Comparison of ENCODE assay signal across 15 cellular contexts in the genomic region with DNA sequence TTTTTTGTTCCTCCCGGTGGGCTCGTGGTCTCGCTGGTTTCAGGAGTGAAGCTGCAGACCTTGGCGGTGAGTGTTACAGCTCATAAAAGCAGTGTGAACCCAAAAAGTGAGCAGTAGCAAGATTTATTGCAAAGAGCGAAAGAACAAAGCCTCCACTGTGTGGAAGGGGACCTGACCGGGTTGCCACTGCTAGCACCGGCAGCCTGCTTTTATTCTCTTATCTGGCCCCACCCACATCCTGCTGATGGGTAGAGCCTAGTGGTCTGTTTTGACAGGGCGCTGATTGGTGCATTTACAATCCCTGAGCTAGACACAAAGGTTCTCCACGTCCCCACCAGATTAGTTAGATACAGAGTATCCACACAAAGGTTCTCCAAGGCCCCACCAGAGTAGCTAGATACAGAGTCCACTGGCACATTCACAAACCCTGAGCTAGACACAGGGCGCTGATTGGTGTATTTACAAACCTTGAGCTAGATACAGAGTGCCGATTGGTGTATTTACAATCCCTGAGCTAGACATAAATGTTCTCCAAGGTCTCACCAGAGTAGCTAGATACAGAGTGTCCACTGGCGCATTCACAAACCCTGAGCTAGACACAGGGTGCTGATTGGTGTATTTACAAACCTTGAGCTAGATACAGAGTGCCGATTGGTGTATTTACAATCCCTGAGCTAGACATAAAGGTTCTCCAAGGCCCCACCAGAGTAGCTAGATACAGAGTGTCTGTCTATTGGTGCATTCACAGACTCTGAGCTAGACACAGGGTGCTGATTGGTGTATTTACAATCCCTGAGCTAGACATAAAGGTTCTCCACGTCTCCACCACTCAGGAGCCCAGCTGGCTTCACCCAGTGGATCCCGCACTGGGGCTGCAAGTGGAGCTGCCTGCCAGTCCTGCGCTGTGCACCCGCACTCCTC. TPM values are rescaled to one million over a fixed set of nuclear protein-coding genes. Genes with fewer than 3 reads are reported as not detected.
DNase-seq lines count a peak whose midpoint lies in the region; ATAC-seq and TF ChIP-seq lines count a peak whose summit lies in the region.
"Not testable (repeated sequence)": the region's sequence is repeated elsewhere in the genome, so short reads cannot be mapped to it uniquely, and the experiment has no call there.
"Had no signal": no experiment of that assay in that cellular context is flagged by ENCODE, and none has a peak within 500 bp of the region (broad histone marks: within the 10 kb centered on the region; RNA-seq: fewer than 3 reads in every experiment).

No MANE protein-coding gene starts in this region.

- POLR2A ChIA-PET in CD4-positive, alpha-beta memory T cell (lab: Charles Lee; ENCODE audit: partially characterized antibody) = interaction anchor here (1.5 kb wide), 1 partner anchor 16 kb away, joined by 8 read pairs; no protein-coding TSS in a partner anchor
- POLR2A ChIA-PET in HEK293 (lab: Yijun Ruan, JAX) = interaction anchor here (0.5 to 5.6 kb wide), 3 partner anchors 18 to 52 kb away, joined by 3 to 44 read pairs (median 7); partner anchors contain the start of gene HES4
- POLR2A ChIA-PET in WTC11 (lab: Charles Lee) = not testable (repeated sequence)

- H3K27me3 ChIP-seq in CD4-positive, alpha-beta memory T cell (ENCODE audit: insufficient read depth, low read length); neuronal stem cell (ENCODE audit: control insufficient read depth in 3 of 3, insufficient read depth in 3 of 3, low read depth in 1 of 3, low read length in 3 of 3): not testable (repeated sequence)

- not testable (repeated sequence) for H4K91ac ChIP-seq in neuronal stem cell (ENCODE audit: low read depth, low read length, poor library complexity)

- not testable (repeated sequence) for H2BK120ac ChIP-seq in neuronal stem cell (ENCODE audit: low read depth, low read length)

- not testable (repeated sequence) for H2AK5ac ChIP-seq in neuronal stem cell (ENCODE audit: low read depth, low read length)

- H3K36me3 ChIP-seq in CD4-positive, alpha-beta memory T cell (ENCODE audit: insufficient read depth, low read length); HEK293 (ENCODE audit: control insufficient read depth in 2 of 2, insufficient read depth in 1 of 2, low read length in 2 of 2); neuronal stem cell (replicated peaks in 1 of 2; ENCODE audit: control insufficient read depth in 2 of 2, insufficient read depth in 2 of 2, low read length in 2 of 2): not testable (repeated sequence)

- not testable (repeated sequence) for H3K36me3 Mint-ChIP-seq in CD4-positive, alpha-beta memory T cell; WTC11; activated naive CD4-positive, alpha-beta T cell treated with anti-CD3 and anti-CD28 coated beads, Interleukin-2, amount 50 U/mL, for 24 hours; memory B cell

- not testable (repeated sequence) for TF ChIP-seq CTCF in HEK293 (tag by site-specific recombination; IDR thresholded peaks at IDR 0.05); WTC11 (IDR thresholded peaks at IDR 0.05)

- H3K23ac ChIP-seq in neuronal stem cell (ENCODE audit: low read depth, low read length, poor library complexity) = not testable (repeated sequence)

- not testable (repeated sequence) for H4K8ac ChIP-seq in neuronal stem cell (ENCODE audit: low read depth, low read length)

- not testable (repeated sequence) for H3K27me3 Mint-ChIP-seq in CD4-positive, alpha-beta memory T cell; activated naive CD4-positive, alpha-beta T cell treated with anti-CD3 and anti-CD28 coated beads, Interleukin-2, amount 50 U/mL, for 24 hours; memory B cell
- H3K27me3 Mint-ChIP-seq in WTC11 (ENCODE audit: low read depth) = peaks cover 25% of the 10 kb centered on the region

- not testable (repeated sequence) for H3K14ac ChIP-seq in neuronal stem cell (ENCODE audit: low read length)

- peaks cover 24% of the 10 kb centered on the region for H3K4me1 ChIP-seq in CD4-positive, alpha-beta memory T cell (ENCODE audit: insufficient read depth, low read length)
- H3K4me1 ChIP-seq in HEK293 (ENCODE audit: control insufficient read depth, insufficient read depth, low read length) = not testable (repeated sequence)
- H3K4me1 ChIP-seq in neuronal stem cell (ENCODE audit: control insufficient read depth in 2 of 2, insufficient read depth in 1 of 2, low read depth in 1 of 2, low read length in 2 of 2) = peaks cover 23 to 25% of the 10 kb centered on the region in 2 donors

- H3K27ac Mint-ChIP-seq in CD4-positive, alpha-beta memory T cell = peak overlapping the region in 3 of 7 donors; percentile 61 to 79 (median 72)
- peak overlapping the region; percentile 64 for H3K27ac Mint-ChIP-seq in WTC11
- not testable (repeated sequence) for H3K27ac Mint-ChIP-seq in activated naive CD4-positive, alpha-beta T cell treated with anti-CD3 and anti-CD28 coated beads, Interleukin-2, amount 50 U/mL, for 24 hours; memory B cell

- CTCF ChIA-PET in CD4-positive, alpha-beta memory T cell (lab: Charles Lee; ENCODE audit: partially characterized antibody) = interaction anchor here (0.9 to 3.9 kb wide), 4 partner anchors 15 to 46 kb away, joined by 3 to 15 read pairs (median 11); no protein-coding TSS in a partner anchor
- CTCF ChIA-PET in HEK293 (lab: Yijun Ruan, JAX) (interaction anchor here (0.7 to 3.2 kb wide), 5 partner anchors 9 to 58 kb away, joined by 3 to 31 read pairs (median 5); no protein-coding TSS in a partner anchor), WTC11 (lab: Charles Lee) (interaction anchor here (0.9 to 5.8 kb wide), 6 partner anchors 15 to 46 kb away, joined by 3 to 47 read pairs (median 6); no protein-coding TSS in a partner anchor)

- H2AFZ ChIP-seq in neuronal stem cell (ENCODE audit: low read length) = not testable (repeated sequence)

- H2BK12ac ChIP-seq in neuronal stem cell (ENCODE audit: low read length) = peak overlapping the region; percentile 58

- ATAC-seq in WTC11; memory B cell (ENCODE audit: low read depth): not testable (repeated sequence)

- peaks cover 21% of the 10 kb centered on the region for H3K79me1 ChIP-seq in neuronal stem cell (ENCODE audit: low read depth, low read length)

- not testable (repeated sequence) for H3K4me3 ChIP-seq in CD4-positive, alpha-beta memory T cell (ENCODE audit: low read length in 2 of 2); HEK293 (ENCODE audit: low read depth, low read length); neuronal stem cell (ENCODE audit: low read length in 2 of 2)

- not testable (repeated sequence) for H3K4me2 ChIP-seq in neuronal stem cell (ENCODE audit: insufficient read depth, low read length, poor library complexity, severe bottlenecking)

- H3K4me3 Mint-ChIP-seq in CD4-positive, alpha-beta memory T cell = peak overlapping the region in 7 of 8 donors; percentile 9 to 50 (median 31)
- not testable (repeated sequence) for H3K4me3 Mint-ChIP-seq in WTC11
- H3K4me3 Mint-ChIP-seq in activated naive CD4-positive, alpha-beta T cell treated with anti-CD3 and anti-CD28 coated beads, Interleukin-2, amount 50 U/mL, for 24 hours = peak overlapping the region; percentile 41
- peak overlapping the region; percentile 24 for H3K4me3 Mint-ChIP-seq in memory B cell

- WGBS in neuronal stem cell (ENCODE audit: extremely low coverage in 2 of 2, insufficient read length in 2 of 2, insufficient replicate concordance in 1 of 2), 2 donors = no CpG with 5 or more reads among the region's 17 CpGs

- H3K9me3 Mint-ChIP-seq in CD4-positive, alpha-beta memory T cell; WTC11; activated naive CD4-positive, alpha-beta T cell treated with anti-CD3 and anti-CD28 coated beads, Interleukin-2, amount 50 U/mL, for 24 hours; memory B cell: not testable (repeated sequence)

- H2BK15ac ChIP-seq in neuronal stem cell (ENCODE audit: low read length) = not testable (repeated sequence)

- peak in 1 of 5 donors; percentile 27 for DNase-seq in CD4-positive, alpha-beta memory T cell
- DNase-seq in WTC11 (ENCODE audit: low spot score); memory B cell (ENCODE audit: low spot score in 2 of 2); neuronal stem cell (ENCODE audit: low spot score): not testable (repeated sequence)

- intact Hi-C loops in CD4-positive, alpha-beta memory T cell (cut with micrococcal nuclease) = loop anchor here (5.0 kb wide), 1 partner anchor 45 kb away; no protein-coding TSS in a partner anchor

- peaks cover 13 to 33% (median 28%) of the 10 kb centered on the region in 4 donors for H3K4me1 Mint-ChIP-seq in CD4-positive, alpha-beta memory T cell
- H3K4me1 Mint-ChIP-seq in WTC11 (peaks cover 41% of the 10 kb centered on the region), memory B cell (peaks cover 22% of the 10 kb centered on the region)
- H3K4me1 Mint-ChIP-seq in activated naive CD4-positive, alpha-beta T cell treated with anti-CD3 and anti-CD28 coated beads, Interleukin-2, amount 50 U/mL, for 24 hours = peaks cover 36% of the 10 kb centered on the region

- H3K18ac ChIP-seq in neuronal stem cell (ENCODE audit: low read length) = not testable (repeated sequence)

- not testable (repeated sequence) for H3K4ac ChIP-seq in neuronal stem cell (ENCODE audit: low read length)

- H3K9me3 ChIP-seq in CD4-positive, alpha-beta memory T cell (ENCODE audit: control insufficient read depth in 1 of 2, low read length in 2 of 2); HEK293 (ENCODE audit: control insufficient read depth, insufficient read depth, low read depth, low read length); neuronal stem cell (replicated peaks in 1 of 2; ENCODE audit: control insufficient read depth in 2 of 2, insufficient read depth in 1 of 2, low read depth in 1 of 2, low read length in 2 of 2): not testable (repeated sequence)

- H3K27ac ChIP-seq in CD4-positive, alpha-beta memory T cell (ENCODE audit: low read depth, low read length); HEK293 (ENCODE audit: extremely low read depth, low read depth, low read length); neuronal stem cell (replicated peaks; ENCODE audit: low read length): not testable (repeated sequence)

- H3K9ac ChIP-seq in neuronal stem cell (ENCODE audit: low read depth, low read length, poor library complexity) = not testable (repeated sequence)

- H2BK5ac ChIP-seq in neuronal stem cell (ENCODE audit: low read length) = peak overlapping the region; percentile 82

RNA-seq across cellular contexts. Expression of gene AGRN, which starts 2.3 kb away (rescaled TPM):
- total RNA-seq in CD4-positive, alpha-beta memory T cell = 1 to 10 TPM; 1.2 to 1.4 TPM
- polyA plus RNA-seq in CD4-positive, alpha-beta memory T cell = not detected
- total RNA-seq in WTC11 (2021) = 184 to 198 TPM (median 186 TPM) in 3 replicates
- 79.8 TPM for polyA plus RNA-seq in neuronal stem cell (2013, experiment 1 of 2)
- polyA plus RNA-seq in neuronal stem cell (2013, experiment 2 of 2) = 78.9 TPM

RNA-seq across cellular contexts. Expression of gene ISG15, which starts 4.4 kb away (rescaled TPM):
- total RNA-seq in CD4-positive, alpha-beta memory T cell = 10 to 100 TPM; 31.6 to 33.2 TPM
- 100 to 1,000 TPM; 212 to 309 TPM for polyA plus RNA-seq in CD4-positive, alpha-beta memory T cell
- total RNA-seq in WTC11 (2021) = 29.5 to 38.3 TPM (median 36.1 TPM) in 3 replicates
- polyA plus RNA-seq in neuronal stem cell (2013, experiment 1 of 2) = 44.0 TPM
- polyA plus RNA-seq in neuronal stem cell (2013, experiment 2 of 2) = 44.5 TPM

RNA-seq across cellular contexts. Expression of gene HES4, which starts 17.8 kb away (rescaled TPM):
- not detected for total RNA-seq in CD4-positive, alpha-beta memory T cell
- polyA plus RNA-seq in CD4-positive, alpha-beta memory T cell = under 1 TPM in 1 of 2 donors, not detected in 1; 0.36 TPM
- total RNA-seq in WTC11 (2021) = 4.5 to 10.7 TPM (median 8.3 TPM) in 3 replicates
- polyA plus RNA-seq in neuronal stem cell (2013, experiment 1 of 2) = 312 TPM
- 285 TPM for polyA plus RNA-seq in neuronal stem cell (2013, experiment 2 of 2)

RNA-seq across cellular contexts. Expression of gene PERM1, which starts 35.8 kb away (rescaled TPM):
- not detected for total RNA-seq in CD4-positive, alpha-beta memory T cell
- polyA plus RNA-seq in CD4-positive, alpha-beta memory T cell = under 1 TPM in 1 of 2 donors, not detected in 1; 0.16 TPM
- not detected in 3 replicates for total RNA-seq in WTC11 (2021)
- not detected for polyA plus RNA-seq in neuronal stem cell (2013, experiment 1 of 2)
- 0.01 TPM for polyA plus RNA-seq in neuronal stem cell (2013, experiment 2 of 2)
- total RNA-seq: A673; activated CD4-positive, alpha-beta T cell treated with anti-CD3 and anti-CD28 coated beads for 36 hours; body of pancreas; dermis blood vessel endothelial cell; endodermal cell; esophagus mucosa; MCF 10A; sciatic nerve had no signal

RNA-seq across cellular contexts. Expression of gene PLEKHN1, which starts 51.4 kb away (rescaled TPM):
- 1 to 10 TPM; 2.2 to 2.9 TPM for total RNA-seq in CD4-positive, alpha-beta memory T cell
- polyA plus RNA-seq in CD4-positive, alpha-beta memory T cell = under 1 TPM in 1 of 2 donors, not detected in 1; 0.50 TPM
- total RNA-seq in WTC11 (2021) = 2.9 to 3.4 TPM (median 3.0 TPM) in 3 replicates
- polyA plus RNA-seq in neuronal stem cell (2013, experiment 1 of 2) = 0.07 TPM
- polyA plus RNA-seq in neuronal stem cell (2013, experiment 2 of 2) = 0.03 TPM
- total RNA-seq: A673, body of pancreas, psoas muscle had no signal

Comparison
In these comparisons a context has a peak if more than half of its experiments do, and no peak if none do; other contexts are left out.
1. RNA of gene AGRN, which starts 2.3 kb away (total RNA-seq): 184 to 198 TPM in WTC11; 1.2 to 1.4 TPM in CD4-positive, alpha-beta memory T cell; every median in the first group is over 10 times any median in the second.